13 cellular contexts compared by ENCODE assay signal in genomic region chr1:9382923-9383491, GRCh38.
DNase-seq lines count a peak whose midpoint lies in the region; ATAC-seq and TF ChIP-seq lines count a peak whose summit lies in the region.
"Had no signal": no experiment of that assay in that cellular context is flagged by ENCODE, and none has a peak within 500 bp of the region (broad histone marks: within the 10 kb centered on the region; RNA-seq: fewer than 3 reads in every experiment).

No MANE protein-coding gene starts in this region.

- no peak for ATAC-seq in HG03432 (IDR thresholded peaks at IDR 0.05; ENCODE audit: unreplicated experiment)

- intact Hi-C loops in dorsolateral prefrontal cortex (cut with DNase I), result no loop called here

- no peak for TF ChIP-seq CTCF in dorsolateral prefrontal cortex (IDR thresholded peaks at IDR 0.05 in 54 of 56, conservative IDR thresholded peaks at IDR 0.05 in 2 of 56; ENCODE audit: low read depth in 1 of 56, partially characterized antibody in 56 of 56)

- H3K27ac ChIP-seq in substantia nigra (ENCODE audit: low read depth, low read length, poor library complexity, severe bottlenecking) (peak overlapping the region; percentile 53), dorsolateral prefrontal cortex (peak overlapping the region in 8 of 59 donors; percentile 6 to 99 (median 27))
- H3K27ac ChIP-seq: HL-60 had no signal

- in situ Hi-C loops in ACHN (cut with HindIII; ENCODE audit: low pct_ligation_motif_present, low pct_unique_long_range_greater_than_20kb, low sequenced_read_pairs), result no loop called here

- H3K36me3 ChIP-seq in H7 (replicated peaks; ENCODE audit: control insufficient read depth, insufficient read depth, low read length), result no peaks in the 10 kb centered on the region
- H3K36me3 ChIP-seq: HAP-1 had no signal

- no peaks in the 10 kb centered on the region; the same call in 1 of the 2 replicates for H3K27me3 ChIP-seq in H7 (ENCODE audit: control insufficient read depth, insufficient read depth, low read length)
- H3K27me3 ChIP-seq in dorsolateral prefrontal cortex, result no peaks in the 10 kb centered on the region

- DNase-seq in H7, result peak; percentile 70
- peak; percentile 3 for DNase-seq in NCI-H524 treated with DMSO at 0.1 percent for 48 hours (lab: John Stamatoyannopoulos, UW)
- DNase-seq in left kidney (ENCODE audit: low read depth, low spot score), result peak; percentile 37
- no peak for DNase-seq in substantia nigra (lab: John Stamatoyannopoulos, UW)
- no peak for DNase-seq in dorsolateral prefrontal cortex
- no peak for DNase-seq in ACHN
- DNase-seq: Calu3, NCI-H1436, NCI-H2029 treated with DMSO at 0.1 percent for 48 hours, NCI-H510A treated with DMSO at 0.1 percent for 48 hours had no signal

- no peak overlapping the region for H3K4me3 ChIP-seq in H7 (ENCODE audit: insufficient read depth, low read depth, low read length)
- H3K4me3 ChIP-seq in dorsolateral prefrontal cortex, result no peak overlapping the region
- H3K4me3 ChIP-seq: HAP-1 had no signal

Comparison
In these comparisons a context has a peak if more than half of its experiments do, and no peak if none do; other contexts are left out.
1. DNase-seq: peak in H7 (single experiment), NCI-H524 treated with DMSO at 0.1 percent for 48 hours (single experiment) and left kidney (single experiment); none in substantia nigra (0 of 49), dorsolateral prefrontal cortex (0 of 10) and ACHN (single experiment).